In the genomic region with DNA sequence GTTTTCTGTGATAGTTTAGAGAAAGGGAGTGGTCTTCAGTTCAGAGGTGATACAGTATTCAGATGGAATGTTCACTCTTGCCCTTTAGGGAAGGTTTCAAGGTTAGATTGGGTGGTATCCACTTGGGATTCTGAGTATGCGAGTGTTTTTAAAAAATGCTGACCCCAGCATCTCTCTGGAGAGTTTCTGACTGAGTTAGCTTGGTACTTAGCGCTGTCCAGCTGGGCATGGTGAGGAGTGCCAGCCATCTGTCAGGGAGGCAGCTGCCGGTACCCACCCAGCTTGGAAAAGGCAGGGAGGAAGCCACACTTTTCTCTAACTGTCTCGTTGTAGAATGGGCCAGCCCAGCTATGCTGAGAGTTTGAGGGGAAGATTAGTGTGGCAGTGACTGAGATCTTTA, we compare ENCODE assay signal across 14 cellular contexts.
DNase-seq lines count a peak whose midpoint lies in the region; ATAC-seq and TF ChIP-seq lines count a peak whose summit lies in the region.
"Had no signal": no experiment of that assay in that cellular context is flagged by ENCODE, and none has a peak within 500 bp of the region (broad histone marks: within the 10 kb centered on the region; RNA-seq: fewer than 3 reads in every experiment).

No MANE protein-coding gene starts in this region.

- no peak for TF ChIP-seq CTCF in dorsolateral prefrontal cortex (IDR thresholded peaks at IDR 0.05 in 54 of 56, conservative IDR thresholded peaks at IDR 0.05 in 2 of 56; ENCODE audit: low read depth in 1 of 56, partially characterized antibody in 56 of 56)

- H3K4me1 Mint-ChIP-seq in activated naive CD8-positive, alpha-beta T cell (ENCODE audit: low read depth) = peaks cover 91% of the 10 kb centered on the region
- H3K4me1 Mint-ChIP-seq in activated naive CD8-positive, alpha-beta T cell treated with anti-CD3 and anti-CD28 coated beads for 36 hours = peaks cover 75% of the 10 kb centered on the region
- peaks cover 71 to 97% (median 88%) of the 10 kb centered on the region in 7 donors for H3K4me1 Mint-ChIP-seq in naive thymus-derived CD4-positive, alpha-beta T cell

- no peaks in the 10 kb centered on the region for H3K27me3 Mint-ChIP-seq in activated naive CD8-positive, alpha-beta T cell
- no peaks in the 10 kb centered on the region for H3K27me3 Mint-ChIP-seq in activated naive CD8-positive, alpha-beta T cell treated with anti-CD3 and anti-CD28 coated beads for 36 hours
- H3K27me3 Mint-ChIP-seq in naive thymus-derived CD4-positive, alpha-beta T cell = no peaks in the 10 kb centered on the region

- ATAC-seq in naive thymus-derived CD4-positive, alpha-beta T cell = no peak
- ATAC-seq in aorta (ENCODE audit: low FRiP score) = peak; percentile 82
- no peak for ATAC-seq in GM19328 (IDR thresholded peaks at IDR 0.05; ENCODE audit: unreplicated experiment)
- ATAC-seq: activated T-cell treated with anti-CD3 and anti-CD28 coated beads, Interleukin-2, amount 50 U/mL, for 4 hours had no signal

- H3K36me3 ChIP-seq in naive thymus-derived CD4-positive, alpha-beta T cell (ENCODE audit: control insufficient read depth in 2 of 3, insufficient read depth in 3 of 3, low read length in 3 of 3) = no peaks in the 10 kb centered on the region
- H3K36me3 ChIP-seq in aorta (ENCODE audit: control insufficient read depth in 1 of 2, insufficient read depth in 2 of 2, low read length in 1 of 2) = no peaks in the 10 kb centered on the region

- H3K9me3 Mint-ChIP-seq in activated naive CD8-positive, alpha-beta T cell (ENCODE audit: low read depth) = no peaks in the 10 kb centered on the region
- H3K9me3 Mint-ChIP-seq in activated naive CD8-positive, alpha-beta T cell treated with anti-CD3 and anti-CD28 coated beads for 36 hours = peaks cover 7% of the 10 kb centered on the region
- peaks cover 0 to 13% (median 0%) of the 10 kb centered on the region in 11 donors for H3K9me3 Mint-ChIP-seq in naive thymus-derived CD4-positive, alpha-beta T cell
- H3K9me3 Mint-ChIP-seq: activated T-cell treated with anti-CD3 and anti-CD28 coated beads, Interleukin-2, amount 50 U/mL, for 4 hours had no signal

- no peaks in the 10 kb centered on the region for H3K27me3 ChIP-seq in dorsolateral prefrontal cortex
- no peaks in the 10 kb centered on the region for H3K27me3 ChIP-seq in naive thymus-derived CD4-positive, alpha-beta T cell (ENCODE audit: control insufficient read depth in 2 of 2, insufficient read depth in 2 of 2, low read length in 2 of 2)
- no peaks in the 10 kb centered on the region for H3K27me3 ChIP-seq in aorta (ENCODE audit: control insufficient read depth in 1 of 2, insufficient read depth in 2 of 2, low read length in 1 of 2)

- peak overlapping the region in 3 of 59 donors; percentile 6 to 12 (median 9) for H3K4me3 ChIP-seq in dorsolateral prefrontal cortex
- no peak overlapping the region for H3K4me3 ChIP-seq in naive thymus-derived CD4-positive, alpha-beta T cell (ENCODE audit: low read length)
- no peak overlapping the region for H3K4me3 ChIP-seq in aorta (ENCODE audit: low read length in 2 of 2)
- H3K4me3 ChIP-seq: SK-N-MC had no signal

- no peak overlapping the region for H3K4me3 Mint-ChIP-seq in activated naive CD8-positive, alpha-beta T cell
- H3K4me3 Mint-ChIP-seq in activated naive CD8-positive, alpha-beta T cell treated with anti-CD3 and anti-CD28 coated beads for 36 hours = no peak overlapping the region
- peak overlapping the region in 9 of 10 donors; percentile 29 to 85 (median 72) for H3K4me3 Mint-ChIP-seq in naive thymus-derived CD4-positive, alpha-beta T cell
- H3K4me3 Mint-ChIP-seq: activated T-cell treated with anti-CD3 and anti-CD28 coated beads, Interleukin-2, amount 50 U/mL, for 4 hours had no signal

- peaks cover 15 to 88% of the 10 kb centered on the region in 2 donors for H3K4me1 ChIP-seq in naive thymus-derived CD4-positive, alpha-beta T cell (ENCODE audit: control insufficient read depth in 2 of 2, insufficient read depth in 2 of 2, low read length in 2 of 2)
- peaks cover 9 to 13% of the 10 kb centered on the region in 2 donors for H3K4me1 ChIP-seq in aorta (ENCODE audit: control insufficient read depth in 1 of 2, insufficient read depth in 2 of 2, low read length in 2 of 2)

- H3K27ac ChIP-seq in dorsolateral prefrontal cortex (peak overlapping the region in 57 of 59 donors; percentile 11 to 95 (median 87)), aorta (ENCODE audit: low read depth in 1 of 2, low read length in 2 of 2) (peak overlapping the region; percentile 38 to 85)
- H3K27ac ChIP-seq in naive thymus-derived CD4-positive, alpha-beta T cell (ENCODE audit: low read depth, low read length) = peak overlapping the region; percentile 75
- H3K27ac ChIP-seq: C4-2B, HL-60, SK-N-MC had no signal

- peaks cover 13% of the 10 kb centered on the region for H3K36me3 Mint-ChIP-seq in activated naive CD8-positive, alpha-beta T cell
- peaks cover 81% of the 10 kb centered on the region for H3K36me3 Mint-ChIP-seq in activated naive CD8-positive, alpha-beta T cell treated with anti-CD3 and anti-CD28 coated beads for 36 hours
- H3K36me3 Mint-ChIP-seq in naive thymus-derived CD4-positive, alpha-beta T cell = peaks cover 0 to 61% (median 4%) of the 10 kb centered on the region in 5 donors

- WGBS in aorta, 2 donors = 1 to 6% methylated on average over 4 of the region's 4 CpGs

- DNase-seq in activated naive CD8-positive, alpha-beta T cell treated with anti-CD3 and anti-CD28 coated beads for 36 hours = no peak
- no peak for DNase-seq in dorsolateral prefrontal cortex
- DNase-seq in naive thymus-derived CD4-positive, alpha-beta T cell = no peak
- DNase-seq in aorta = peak in 1 of 2 donors; percentile 66
- no peak for DNase-seq in iPS-NIHi7 (ENCODE audit: extremely low spot score)
- DNase-seq in NK-92 treated with Interleukin-12 subunit alpha and Interleukin-12 subunit beta, amount 100 ng/mL, for 24 hours (lab: John Stamatoyannopoulos, UW) = no peak
- DNase-seq: activated T-cell treated with anti-CD3 and anti-CD28 coated beads, Interleukin-2, amount 50 U/mL, for 4 hours; erythroblast; NCI-H2081 treated with DMSO at 0.1 percent for 48 hours had no signal

- H3K27ac Mint-ChIP-seq in activated naive CD8-positive, alpha-beta T cell = peak overlapping the region; percentile 66
- no peak overlapping the region for H3K27ac Mint-ChIP-seq in activated naive CD8-positive, alpha-beta T cell treated with anti-CD3 and anti-CD28 coated beads for 36 hours
- H3K27ac Mint-ChIP-seq in naive thymus-derived CD4-positive, alpha-beta T cell = peak overlapping the region; percentile 92 to 100 (median 96)

- CTCF ChIA-PET in naive thymus-derived CD4-positive, alpha-beta T cell (lab: Charles Lee) = no interaction called here

- POLR2A ChIA-PET in naive thymus-derived CD4-positive, alpha-beta T cell (lab: Charles Lee) = interaction anchor here (0.9 to 2.2 kb wide), 5 partner anchors 10 to 24 kb away, joined by 3 to 8 read pairs (median 5); no protein-coding TSS in a partner anchor

- H3K9me3 ChIP-seq in naive thymus-derived CD4-positive, alpha-beta T cell (ENCODE audit: control insufficient read depth in 2 of 3, low read length in 3 of 3) = no peaks in the 10 kb centered on the region
- no peaks in the 10 kb centered on the region for H3K9me3 ChIP-seq in aorta (ENCODE audit: control insufficient read depth, low read length)

- intact Hi-C loops in dorsolateral prefrontal cortex (cut with DNase I) (loop anchor here in 1 of 2 donors (5.0 kb wide), 1 partner anchor 34 kb away; no protein-coding TSS in a partner anchor), aorta (cut with DNase I) (loop anchor here in 1 of 2 donors (5.0 kb wide), 1 partner anchor 34 kb away; no protein-coding TSS in a partner anchor)
- intact Hi-C loops in naive thymus-derived CD4-positive, alpha-beta T cell (cut with micrococcal nuclease) = no loop called here

Comparison
In these comparisons a context has a peak if more than half of its experiments do, and no peak if none do; other contexts are left out.
1. H3K4me3 Mint-ChIP-seq: peak in naive thymus-derived CD4-positive, alpha-beta T cell (9 of 10); none in activated naive CD8-positive, alpha-beta T cell (single experiment) and activated naive CD8-positive, alpha-beta T cell treated with anti-CD3 and anti-CD28 coated beads for 36 hours (single experiment).
2. Peak in every context shown above with its lines, with median percentiles within 50 percentile points of each other: H3K27ac ChIP-seq.